ENCODE assay signal across 1 cellular context in genomic region chr4:25233737-25234389, GRCh38.
TF ChIP-seq lines count a peak whose summit lies in the region.

PI4K2B (plus strand) TSS chr4:25234033; CDS start chr4:25234164, 131 bp downstream.

TF ChIP-seq in HepG2, 621 proteins besides CTCF, POLR2A, EP300 and RAD21 (continued from another document and continues in another):
- TF ChIP-seq, protein P1, sequence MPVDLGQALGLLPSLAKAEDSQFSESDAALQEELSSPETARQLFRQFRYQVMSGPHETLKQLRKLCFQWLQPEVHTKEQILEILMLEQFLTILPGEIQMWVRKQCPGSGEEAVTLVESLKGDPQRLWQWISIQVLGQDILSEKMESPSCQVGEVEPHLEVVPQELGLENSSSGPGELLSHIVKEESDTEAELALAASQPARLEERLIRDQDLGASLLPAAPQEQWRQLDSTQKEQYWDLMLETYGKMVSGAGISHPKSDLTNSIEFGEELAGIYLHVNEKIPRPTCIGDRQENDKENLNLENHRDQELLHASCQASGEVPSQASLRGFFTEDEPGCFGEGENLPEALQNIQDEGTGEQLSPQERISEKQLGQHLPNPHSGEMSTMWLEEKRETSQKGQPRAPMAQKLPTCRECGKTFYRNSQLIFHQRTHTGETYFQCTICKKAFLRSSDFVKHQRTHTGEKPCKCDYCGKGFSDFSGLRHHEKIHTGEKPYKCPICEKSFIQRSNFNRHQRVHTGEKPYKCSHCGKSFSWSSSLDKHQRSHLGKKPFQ (CRISPR knock-in tag; IDR thresholded peaks at IDR 0.05; ENCODE audit: insufficient replicate concordance) = no peak
- peak; percentile 33 to 88; a peak in 3 of 4 replicates for TF ChIP-seq HMGXB4 (CRISPR knock-in tag; IDR thresholded peaks at IDR 0.05; ENCODE audit: borderline replicate concordance in 1 of 2, low read depth in 1 of 2)
- peak; percentile 74 for TF ChIP-seq ZBTB2 (CRISPR knock-in tag; IDR thresholded peaks at IDR 0.05; ENCODE audit: low read depth)
- TF ChIP-seq, protein P2, sequence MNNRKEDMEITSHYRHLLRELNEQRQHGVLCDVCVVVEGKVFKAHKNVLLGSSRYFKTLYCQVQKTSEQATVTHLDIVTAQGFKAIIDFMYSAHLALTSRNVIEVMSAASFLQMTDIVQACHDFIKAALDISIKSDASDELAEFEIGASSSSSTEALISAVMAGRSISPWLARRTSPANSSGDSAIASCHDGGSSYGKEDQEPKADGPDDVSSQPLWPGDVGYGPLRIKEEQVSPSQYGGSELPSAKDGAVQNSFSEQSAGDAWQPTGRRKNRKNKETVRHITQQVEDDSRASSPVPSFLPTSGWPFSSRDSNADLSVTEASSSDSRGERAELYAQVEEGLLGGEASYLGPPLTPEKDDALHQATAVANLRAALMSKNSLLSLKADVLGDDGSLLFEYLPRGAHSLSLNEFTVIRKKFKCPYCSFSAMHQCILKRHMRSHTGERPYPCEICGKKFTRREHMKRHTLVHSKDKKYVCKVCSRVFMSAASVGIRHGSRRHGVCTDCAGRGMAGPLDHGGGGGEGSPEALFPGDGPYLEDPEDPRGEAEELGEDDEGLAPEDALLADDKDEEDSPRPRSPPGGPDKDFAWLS (CRISPR knock-in tag; IDR thresholded peaks at IDR 0.05; ENCODE audit: borderline replicate concordance) = no peak
- TF ChIP-seq FOXA1 (IDR thresholded peaks at IDR 0.05) = no peak
- TF ChIP-seq FOXA1 (CRISPR knock-in tag; IDR thresholded peaks at IDR 0.05) = no peak
- no peak for TF ChIP-seq PCBP1 (IDR thresholded peaks at IDR 0.05; ENCODE audit: borderline replicate concordance, low read depth, low read length)
- no peak for TF ChIP-seq HNRNPH1 (optimal IDR thresholded peaks at IDR 0.05; ENCODE audit: low read depth, low read length)
- TF ChIP-seq ZKSCAN8 (CRISPR knock-in tag; IDR thresholded peaks at IDR 0.05; ENCODE audit: borderline replicate concordance) = no peak
- no peak for TF ChIP-seq ATM (IDR thresholded peaks at IDR 0.05; ENCODE audit: borderline replicate concordance)
- no peak for TF ChIP-seq TCF7 (IDR thresholded peaks at IDR 0.05; ENCODE audit: low read depth)
- TF ChIP-seq NR1H2 (CRISPR knock-in tag; IDR thresholded peaks at IDR 0.05; ENCODE audit: borderline replicate concordance, low read depth) = no peak
- TF ChIP-seq NPAS2 (CRISPR knock-in tag; IDR thresholded peaks at IDR 0.05; ENCODE audit: borderline replicate concordance) = no peak
- TF ChIP-seq ZIK1 (CRISPR knock-in tag; IDR thresholded peaks at IDR 0.05; ENCODE audit: borderline replicate concordance, low read depth) = peak; percentile 44; the same call in 1 of the 2 replicates
- TF ChIP-seq CENPX (CRISPR knock-in tag; IDR thresholded peaks at IDR 0.05) = no peak
- TF ChIP-seq AGO1 (IDR thresholded peaks at IDR 0.05; ENCODE audit: low read depth, low read length, poor library complexity, severe bottlenecking) = peak; percentile 32
- TF ChIP-seq GFI1 (CRISPR knock-in tag; IDR thresholded peaks at IDR 0.05; ENCODE audit: borderline replicate concordance) = no peak; the same call in 1 of the 2 replicates
- TF ChIP-seq LBX2 (CRISPR knock-in tag; IDR thresholded peaks at IDR 0.05; ENCODE audit: borderline replicate concordance) = no peak; the same call in 1 of the 2 replicates
- no peak for TF ChIP-seq ZNF558 (CRISPR knock-in tag; IDR thresholded peaks at IDR 0.05; ENCODE audit: borderline replicate concordance)
- TF ChIP-seq NFRKB (IDR thresholded peaks at IDR 0.05) = no peak
- no peak for TF ChIP-seq DMTF1 (CRISPR knock-in tag; IDR thresholded peaks at IDR 0.05)
- TF ChIP-seq HNRNPL (IDR thresholded peaks at IDR 0.05; ENCODE audit: low read depth, low read length) = no peak
- TF ChIP-seq ELF4 (CRISPR knock-in tag; IDR thresholded peaks at IDR 0.05; ENCODE audit: borderline replicate concordance) = no peak
- no peak for TF ChIP-seq KDM6A (CRISPR knock-in tag; IDR thresholded peaks at IDR 0.05; ENCODE audit: low read depth)
- no peak; the same call in 1 of the 2 replicates for TF ChIP-seq ISL2 (CRISPR knock-in tag; IDR thresholded peaks at IDR 0.05)
- no peak for TF ChIP-seq ZNF430 (CRISPR knock-in tag; IDR thresholded peaks at IDR 0.05)
- TF ChIP-seq, protein P3, sequence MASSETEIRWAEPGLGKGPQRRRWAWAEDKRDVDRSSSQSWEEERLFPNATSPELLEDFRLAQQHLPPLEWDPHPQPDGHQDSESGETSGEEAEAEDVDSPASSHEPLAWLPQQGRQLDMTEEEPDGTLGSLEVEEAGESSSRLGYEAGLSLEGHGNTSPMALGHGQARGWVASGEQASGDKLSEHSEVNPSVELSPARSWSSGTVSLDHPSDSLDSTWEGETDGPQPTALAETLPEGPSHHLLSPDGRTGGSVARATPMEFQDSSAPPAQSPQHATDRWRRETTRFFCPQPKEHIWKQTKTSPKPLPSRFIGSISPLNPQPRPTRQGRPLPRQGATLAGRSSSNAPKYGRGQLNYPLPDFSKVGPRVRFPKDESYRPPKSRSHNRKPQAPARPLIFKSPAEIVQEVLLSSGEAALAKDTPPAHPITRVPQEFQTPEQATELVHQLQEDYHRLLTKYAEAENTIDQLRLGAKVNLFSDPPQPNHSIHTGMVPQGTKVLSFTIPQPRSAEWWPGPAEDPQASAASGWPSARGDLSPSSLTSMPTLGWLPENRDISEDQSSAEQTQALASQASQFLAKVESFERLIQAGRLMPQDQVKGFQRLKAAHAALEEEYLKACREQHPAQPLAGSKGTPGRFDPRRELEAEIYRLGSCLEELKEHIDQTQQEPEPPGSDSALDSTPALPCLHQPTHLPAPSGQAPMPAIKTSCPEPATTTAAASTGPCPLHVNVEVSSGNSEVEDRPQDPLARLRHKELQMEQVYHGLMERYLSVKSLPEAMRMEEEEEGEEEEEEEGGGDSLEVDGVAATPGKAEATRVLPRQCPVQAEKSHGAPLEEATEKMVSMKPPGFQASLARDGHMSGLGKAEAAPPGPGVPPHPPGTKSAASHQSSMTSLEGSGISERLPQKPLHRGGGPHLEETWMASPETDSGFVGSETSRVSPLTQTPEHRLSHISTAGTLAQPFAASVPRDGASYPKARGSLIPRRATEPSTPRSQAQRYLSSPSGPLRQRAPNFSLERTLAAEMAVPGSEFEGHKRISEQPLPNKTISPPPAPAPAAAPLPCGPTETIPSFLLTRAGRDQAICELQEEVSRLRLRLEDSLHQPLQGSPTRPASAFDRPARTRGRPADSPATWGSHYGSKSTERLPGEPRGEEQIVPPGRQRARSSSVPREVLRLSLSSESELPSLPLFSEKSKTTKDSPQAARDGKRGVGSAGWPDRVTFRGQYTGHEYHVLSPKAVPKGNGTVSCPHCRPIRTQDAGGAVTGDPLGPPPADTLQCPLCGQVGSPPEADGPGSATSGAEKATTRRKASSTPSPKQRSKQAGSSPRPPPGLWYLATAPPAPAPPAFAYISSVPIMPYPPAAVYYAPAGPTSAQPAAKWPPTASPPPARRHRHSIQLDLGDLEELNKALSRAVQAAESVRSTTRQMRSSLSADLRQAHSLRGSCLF (CRISPR knock-in tag; IDR thresholded peaks at IDR 0.05; ENCODE audit: borderline replicate concordance) = no peak
- TF ChIP-seq ZKSCAN5 (CRISPR knock-in tag; IDR thresholded peaks at IDR 0.05) = no peak
- no peak for TF ChIP-seq POLR2AphosphoS2 (IDR thresholded peaks at IDR 0.05; ENCODE audit: low read depth, low read length)
- no peak; the same call in 1 of the 2 replicates for TF ChIP-seq DNMT1 (CRISPR knock-in tag; IDR thresholded peaks at IDR 0.05)
- TF ChIP-seq, protein P4, sequence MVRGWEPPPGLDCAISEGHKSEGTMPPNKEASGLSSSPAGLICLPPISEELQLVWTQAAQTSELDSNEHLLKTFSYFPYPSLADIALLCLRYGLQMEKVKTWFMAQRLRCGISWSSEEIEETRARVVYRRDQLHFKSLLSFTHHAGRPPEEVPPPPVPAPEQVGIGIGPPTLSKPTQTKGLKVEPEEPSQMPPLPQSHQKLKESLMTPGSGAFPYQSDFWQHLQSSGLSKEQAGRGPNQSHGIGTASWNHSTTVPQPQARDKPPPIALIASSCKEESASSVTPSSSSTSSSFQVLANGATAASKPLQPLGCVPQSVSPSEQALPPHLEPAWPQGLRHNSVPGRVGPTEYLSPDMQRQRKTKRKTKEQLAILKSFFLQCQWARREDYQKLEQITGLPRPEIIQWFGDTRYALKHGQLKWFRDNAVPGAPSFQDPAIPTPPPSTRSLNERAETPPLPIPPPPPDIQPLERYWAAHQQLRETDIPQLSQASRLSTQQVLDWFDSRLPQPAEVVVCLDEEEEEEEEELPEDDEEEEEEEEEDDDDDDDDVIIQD (CRISPR knock-in tag; IDR thresholded peaks at IDR 0.05; ENCODE audit: low read depth) = no peak
- TF ChIP-seq ZNF136 (CRISPR knock-in tag; IDR thresholded peaks at IDR 0.05; ENCODE audit: low read depth) = no peak
- TF ChIP-seq REXO4 (CRISPR knock-in tag; IDR thresholded peaks at IDR 0.05; ENCODE audit: borderline replicate concordance) = no peak
- peak; percentile 75; the same call in 1 of the 2 replicates for TF ChIP-seq ZNF772 (CRISPR knock-in tag; IDR thresholded peaks at IDR 0.05)
- TF ChIP-seq GLMP (CRISPR knock-in tag; IDR thresholded peaks at IDR 0.05; ENCODE audit: borderline replicate concordance) = no peak
- TF ChIP-seq ZNF333 (CRISPR knock-in tag; IDR thresholded peaks at IDR 0.05; ENCODE audit: borderline replicate concordance) = 0 out of 2 replicates have a peak, but pooled peaks have one; percentile 38
- no peak for TF ChIP-seq PAF1 (CRISPR knock-in tag; IDR thresholded peaks at IDR 0.05)
- TF ChIP-seq, protein P5, sequence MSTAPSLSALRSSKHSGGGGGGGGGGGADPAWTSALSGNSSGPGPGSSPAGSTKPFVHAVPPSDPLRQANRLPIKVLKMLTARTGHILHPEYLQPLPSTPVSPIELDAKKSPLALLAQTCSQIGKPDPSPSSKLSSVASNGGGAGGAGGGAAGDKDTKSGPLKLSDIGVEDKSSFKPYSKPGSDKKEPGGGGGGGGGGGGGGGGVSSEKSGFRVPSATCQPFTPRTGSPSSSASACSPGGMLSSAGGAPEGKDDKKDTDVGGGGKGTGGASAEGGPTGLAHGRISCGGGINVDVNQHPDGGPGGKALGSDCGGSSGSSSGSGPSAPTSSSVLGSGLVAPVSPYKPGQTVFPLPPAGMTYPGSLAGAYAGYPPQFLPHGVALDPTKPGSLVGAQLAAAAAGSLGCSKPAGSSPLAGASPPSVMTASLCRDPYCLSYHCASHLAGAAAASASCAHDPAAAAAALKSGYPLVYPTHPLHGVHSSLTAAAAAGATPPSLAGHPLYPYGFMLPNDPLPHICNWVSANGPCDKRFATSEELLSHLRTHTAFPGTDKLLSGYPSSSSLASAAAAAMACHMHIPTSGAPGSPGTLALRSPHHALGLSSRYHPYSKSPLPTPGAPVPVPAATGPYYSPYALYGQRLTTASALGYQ (CRISPR knock-in tag; IDR thresholded peaks at IDR 0.05) = no peak
- no peak for TF ChIP-seq ZNF101 (CRISPR knock-in tag; IDR thresholded peaks at IDR 0.05; ENCODE audit: borderline replicate concordance, low read depth)
